ENCODE assay signal across 8 cellular contexts in the genomic region with DNA sequence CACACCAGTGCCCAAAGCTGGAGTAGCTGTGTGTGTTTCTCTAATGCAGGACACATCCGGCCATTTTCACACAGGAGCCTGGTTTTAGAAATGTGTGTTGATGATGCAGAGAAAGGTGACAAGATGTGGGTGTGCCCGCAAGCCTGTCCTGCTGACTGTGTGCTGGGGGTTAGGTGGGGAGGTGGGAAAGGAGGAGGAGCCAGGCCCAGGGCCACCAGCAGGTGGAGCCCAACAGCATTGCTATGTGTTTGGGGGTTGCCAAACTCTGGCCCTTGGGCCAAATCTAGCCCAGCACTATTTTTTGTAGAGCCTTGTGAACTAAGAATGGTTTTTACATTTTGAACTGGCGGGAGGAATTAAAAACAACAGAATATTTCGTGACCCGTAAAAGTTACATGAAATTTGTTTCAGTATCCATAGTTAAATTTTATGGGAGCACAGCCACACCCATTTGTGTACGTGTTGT.
DNase-seq lines count a peak whose midpoint lies in the region; ATAC-seq, FAIRE-seq and TF ChIP-seq lines count a peak whose summit lies in the region.

No MANE protein-coding gene starts in this region.

- H3K9me3 ChIP-seq in CD4-positive, alpha-beta memory T cell (ENCODE audit: control insufficient read depth in 1 of 2, low read length in 2 of 2), result no peaks in the 10 kb centered on the region
- H3K9me3 ChIP-seq in SU-DHL-6 (ENCODE audit: insufficient read depth, low read length) (no peaks in the 10 kb centered on the region), GM12878 (replicated peaks; ENCODE audit: control insufficient read depth, insufficient read depth, low read length) (no peaks in the 10 kb centered on the region), suprapubic skin (no peaks in the 10 kb centered on the region)

- peak; percentile 55 for TF ChIP-seq RAD21 in GM12878 (IDR thresholded peaks at IDR 0.05; ENCODE audit: insufficient read depth, low read depth, low read length)

- TF ChIP-seq CTCF in GM23338 (conservative IDR thresholded peaks at IDR 0.05; ENCODE audit: low read depth in 2 of 2) (peak; percentile 75 to 81), SU-DHL-6 (IDR thresholded peaks at IDR 0.05; ENCODE audit: insufficient read depth, low read length, poor library complexity, severe bottlenecking) (peak; percentile 70), GM12878 (IDR thresholded peaks at IDR 0.05 in 2 of 3, conservative IDR thresholded peaks at IDR 0.05 in 1 of 3; ENCODE audit: control insufficient read depth in 2 of 3, extremely low read depth in 1 of 3, insufficient read depth in 1 of 3, low read depth in 3 of 3, low read length in 3 of 3) (peak; percentile 64 to 78 (median 73)), suprapubic skin (IDR thresholded peaks at IDR 0.05) (peak; percentile 7 to 14)

- BruUV-seq in GM12878 (replicated peaks; lab: Mats Ljungman, UMichigan), result no TSS peak

- in situ Hi-C loops in GM12878 (cut with MboI), result no loop called here

- no peak overlapping the region for H3K4me2 ChIP-seq in GM23338
- no peak overlapping the region for H3K4me2 ChIP-seq in SU-DHL-6 (ENCODE audit: low read depth, low read length, poor library complexity, severe bottlenecking)
- H3K4me2 ChIP-seq in GM12878 (ENCODE audit: control insufficient read depth, insufficient read depth), result no peak overlapping the region

- H3K9me3 Mint-ChIP-seq in CD4-positive, alpha-beta memory T cell, result no peaks in the 10 kb centered on the region
- H3K9me3 Mint-ChIP-seq in GM23338, result no peaks in the 10 kb centered on the region; the same call in 2 of the 3 replicates

- H3K79me2 ChIP-seq in GM23338 (replicated peaks; ENCODE audit: insufficient read depth) (peaks cover 46% of the 10 kb centered on the region), SU-DHL-6 (ENCODE audit: insufficient read depth, low read length) (no peaks in the 10 kb centered on the region), GM12878 (ENCODE audit: control insufficient read depth, insufficient read depth, low read length) (no peaks in the 10 kb centered on the region; the same call in 1 of the 2 replicates)

- TF ChIP-seq EP300 in GM12878 (IDR thresholded peaks at IDR 0.05; ENCODE audit: borderline replicate concordance in 1 of 2, control insufficient read depth in 1 of 2, low read depth in 2 of 2, low read length in 2 of 2) (no peak), suprapubic skin (IDR thresholded peaks at IDR 0.05) (no peak)

- H2AFZ ChIP-seq in GM23338 (no peak overlapping the region), SU-DHL-6 (ENCODE audit: low read depth, low read length, severe bottlenecking) (no peak overlapping the region), GM12878 (ENCODE audit: control insufficient read depth, low read depth, low read length) (no peak overlapping the region)

- H4K20me1 ChIP-seq in GM23338 (replicated peaks; ENCODE audit: insufficient read depth) (peaks cover 10% of the 10 kb centered on the region; the same call in 1 of the 2 replicates), SU-DHL-6 (ENCODE audit: low read depth, low read length) (no peaks in the 10 kb centered on the region), GM12878 (ENCODE audit: control insufficient read depth, insufficient read depth) (no peaks in the 10 kb centered on the region; the same call in 1 of the 2 replicates)

- SMC1A ChIA-PET in GM12878 (lab: Charles Lee; ENCODE audit: uncharacterized antibody, unreplicated experiment), result interaction anchor here (1.0 to 2.3 kb wide), 6 partner anchors 9 to 111 kb away, joined by 3 to 12 read pairs (median 4); no protein-coding TSS in a partner anchor

- peak; percentile 18 for FAIRE-seq in GM12878 (lab: Jason Lieb, UNC)

- 61% methylated on average over 6 of the region's 6 CpGs for WGBS in GM12878 (ENCODE audit: insufficient coverage, insufficient replicate concordance, low lambda C conversion rate, missing lambda C conversion rate)
- WGBS in suprapubic skin, result 79% methylated on average over 6 of the region's 6 CpGs

- peak; percentile 96 for ATAC-seq in GM23338
- peak; percentile 96 for ATAC-seq in GM12878
- no peak for ATAC-seq in HG02884 (IDR thresholded peaks at IDR 0.05; ENCODE audit: unreplicated experiment)

- peak overlapping the region in 3 of 7 donors; percentile 12 to 53 (median 42) for H3K27ac Mint-ChIP-seq in CD4-positive, alpha-beta memory T cell
- peak overlapping the region; percentile 72 for H3K27ac Mint-ChIP-seq in GM23338

- H3F3A ChIP-seq in GM23338 (replicated peaks; ENCODE audit: low read depth) (no peaks in the 10 kb centered on the region), SU-DHL-6 (ENCODE audit: insufficient read depth) (no peaks in the 10 kb centered on the region)

- no peak overlapping the region for H3K4me3 ChIP-seq in CD4-positive, alpha-beta memory T cell (ENCODE audit: low read length in 2 of 2)
- H3K4me3 ChIP-seq in GM23338 (no peak overlapping the region), SU-DHL-6 (ENCODE audit: insufficient read depth, low read length, poor library complexity, severe bottlenecking) (no peak overlapping the region), GM12878 (no peak overlapping the region), suprapubic skin (no peak overlapping the region)

- intact Hi-C loops in CD4-positive, alpha-beta memory T cell (cut with micrococcal nuclease), result no loop called here
- intact Hi-C loops in GM12878 (cut with micrococcal nuclease; ENCODE audit: unreplicated experiment), result no loop called here

- H3K36me3 Mint-ChIP-seq in CD4-positive, alpha-beta memory T cell, result peaks cover 0 to 2% of the 10 kb centered on the region in 2 donors
- H3K36me3 Mint-ChIP-seq in GM23338 (ENCODE audit: low read depth), result peaks cover 2% of the 10 kb centered on the region; the same call in 2 of the 3 replicates

- no peaks in the 10 kb centered on the region for H3K27me3 Mint-ChIP-seq in CD4-positive, alpha-beta memory T cell
- peaks cover 10% of the 10 kb centered on the region for H3K27me3 Mint-ChIP-seq in GM23338 (ENCODE audit: insufficient read depth, low read depth, poor library complexity)

- no peaks in the 10 kb centered on the region for H3K9me2 ChIP-seq in GM23338 (ENCODE audit: insufficient read depth)
- no peaks in the 10 kb centered on the region for H3K9me2 ChIP-seq in SU-DHL-6 (replicated peaks; ENCODE audit: insufficient read depth, low read length)

- DNase-seq in CD4-positive, alpha-beta memory T cell, result peak; percentile 14 to 60 (median 20)
- peak; percentile 91 for DNase-seq in GM23338 (ENCODE audit: low spot score)
- DNase-seq in GM12878 (ENCODE audit: low read depth, low spot score), result no peak
- peak; percentile 28 to 49 for DNase-seq in lung microvascular endothelial cell (ENCODE audit: low read depth in 2 of 2)
- DNase-seq in suprapubic skin (ENCODE audit: low spot score in 2 of 2), result no peak
- DNase-seq in cortex of kidney (lab: John Stamatoyannopoulos, UW), result no peak

- CTCF ChIA-PET in CD4-positive, alpha-beta memory T cell (lab: Charles Lee; ENCODE audit: partially characterized antibody), result interaction anchor here (1.7 kb wide), 1 partner anchor 33 kb away, joined by 4 read pairs; no protein-coding TSS in a partner anchor
- CTCF ChIA-PET in GM12878 (lab: Yijun Ruan, JAX), result interaction anchor here (0.6 to 4.6 kb wide), 14 partner anchors 9 to 114 kb away, joined by 3 to 53 read pairs (median 4); partner anchors contain the start of gene KSR1

- RAD21 ChIA-PET in GM12878 (lab: Charles Lee; ENCODE audit: unreplicated experiment), result interaction anchor here (0.9 to 3.6 kb wide), 7 partner anchors 9 to 109 kb away, joined by 4 to 25 read pairs (median 6); no protein-coding TSS in a partner anchor

- no peak overlapping the region for H3K4me3 Mint-ChIP-seq in CD4-positive, alpha-beta memory T cell
- no peak overlapping the region for H3K4me3 Mint-ChIP-seq in GM23338

- H3K27me3 ChIP-seq in CD4-positive, alpha-beta memory T cell (ENCODE audit: insufficient read depth, low read length), result no peaks in the 10 kb centered on the region
- H3K27me3 ChIP-seq in GM23338 (ENCODE audit: insufficient read depth) (no peaks in the 10 kb centered on the region), SU-DHL-6 (ENCODE audit: low read length) (no peaks in the 10 kb centered on the region), GM12878 (replicated peaks in 1 of 2; ENCODE audit: control insufficient read depth in 2 of 2, insufficient read depth in 2 of 2, low read length in 1 of 2) (no peaks in the 10 kb centered on the region), suprapubic skin (no peaks in the 10 kb centered on the region)

- H3K4me1 Mint-ChIP-seq in CD4-positive, alpha-beta memory T cell, result peaks cover 8 to 12% (median 9%) of the 10 kb centered on the region in 4 donors
- peaks cover 46% of the 10 kb centered on the region for H3K4me1 Mint-ChIP-seq in GM23338

- H3K9ac ChIP-seq in SU-DHL-6 (ENCODE audit: low read length) (no peak overlapping the region), GM12878 (ENCODE audit: control insufficient read depth, insufficient read depth, low read length) (no peak overlapping the region)

- H3K4me1 ChIP-seq in CD4-positive, alpha-beta memory T cell (ENCODE audit: insufficient read depth, low read length), result peaks cover 5% of the 10 kb centered on the region
- H3K4me1 ChIP-seq in GM23338 (ENCODE audit: insufficient read depth), result peaks cover 30% of the 10 kb centered on the region
- no peaks in the 10 kb centered on the region; the same call in 1 of the 2 replicates for H3K4me1 ChIP-seq in GM12878 (ENCODE audit: control insufficient read depth, insufficient read depth, low read length)
- H3K4me1 ChIP-seq in suprapubic skin, result peaks cover 20% of the 10 kb centered on the region

- POLR2A ChIA-PET in CD4-positive, alpha-beta memory T cell (lab: Charles Lee; ENCODE audit: partially characterized antibody), result no interaction called here
- POLR2A ChIA-PET in GM12878 (lab: Charles Lee), result no interaction called here

- H3K27ac ChIP-seq in CD4-positive, alpha-beta memory T cell (ENCODE audit: low read depth, low read length), result no peak overlapping the region
- H3K27ac ChIP-seq in GM23338 (ENCODE audit: low read depth), result peak overlapping the region; percentile 80; the same call in 1 of the 2 replicates
- H3K27ac ChIP-seq in SU-DHL-6 (ENCODE audit: low read depth, low read length), result no peak overlapping the region
- H3K27ac ChIP-seq in GM12878 (ENCODE audit: control insufficient read depth, insufficient read depth), result no peak overlapping the region
- H3K27ac ChIP-seq in suprapubic skin, result no peak overlapping the region

- H3K36me3 ChIP-seq in CD4-positive, alpha-beta memory T cell (ENCODE audit: insufficient read depth, low read length), result no peaks in the 10 kb centered on the region
- no peaks in the 10 kb centered on the region for H3K36me3 ChIP-seq in GM23338 (ENCODE audit: insufficient read depth)
- no peaks in the 10 kb centered on the region for H3K36me3 ChIP-seq in SU-DHL-6 (ENCODE audit: low read length)
- H3K36me3 ChIP-seq in GM12878 (ENCODE audit: control insufficient read depth in 2 of 2, insufficient read depth in 2 of 2, low read length in 1 of 2), result peaks cover 0 to 14% of the 10 kb centered on the region in 2 experiments; a peak in 3 of 4 replicates
- no peaks in the 10 kb centered on the region for H3K36me3 ChIP-seq in suprapubic skin

- TF ChIP-seq POLR2A in GM12878 (IDR thresholded peaks at IDR 0.05; ENCODE audit: low read depth, low read length), result no peak
- TF ChIP-seq POLR2A in suprapubic skin (IDR thresholded peaks at IDR 0.05), result no peak

TF ChIP-seq in GM23338, 12 proteins besides CTCF, POLR2A, EP300 and RAD21 (continues in another document):
- TF ChIP-seq CREB1 (CRISPR knock-in tag; IDR thresholded peaks at IDR 0.05; ENCODE audit: low read depth), result no peak

TF ChIP-seq in GM12878, 131 proteins besides CTCF, POLR2A, EP300 and RAD21 (continues in another document):
- peak; percentile 29; the same call in 1 of the 2 replicates for TF ChIP-seq CREM (IDR thresholded peaks at IDR 0.05; ENCODE audit: low read depth)

Comparison
In these comparisons a context has a peak if more than half of its experiments do, and no peak if none do; other contexts are left out.
1. DNase-seq: peak in CD4-positive, alpha-beta memory T cell (5 of 5), GM23338 (single experiment) and lung microvascular endothelial cell (2 of 2); none in GM12878 (single experiment), suprapubic skin (0 of 2) and cortex of kidney (single experiment).
2. CTCF ChIP-seq: peak in every context shown above with its lines; median percentile 78 in GM23338; 73 in GM12878; 70 in SU-DHL-6; 10 in suprapubic skin.